ENCODE assay signal across 22 cellular contexts in the genomic region with DNA sequence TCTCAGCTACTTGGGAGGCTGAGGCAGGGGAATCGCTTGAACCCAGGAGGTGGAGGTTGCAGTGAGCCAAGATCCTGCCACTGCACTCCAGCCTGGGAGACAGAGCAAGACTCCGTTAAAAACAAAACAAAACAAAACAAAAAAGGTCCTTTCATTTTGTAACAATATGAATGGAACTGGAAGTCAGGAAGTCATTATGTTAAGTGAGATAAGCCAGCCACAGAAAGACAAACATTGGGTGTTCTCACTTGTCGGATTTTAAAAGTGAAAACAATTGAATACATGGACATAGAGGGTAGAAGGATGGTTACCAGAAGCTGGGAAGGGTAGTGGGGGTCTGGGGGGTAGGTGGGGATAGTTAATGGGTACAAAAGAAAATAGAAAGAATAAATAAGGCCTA. TPM values are rescaled to one million over a fixed set of nuclear protein-coding genes. Genes with fewer than 3 reads are reported as not detected.
DNase-seq lines count a peak whose midpoint lies in the region; TF ChIP-seq lines count a peak whose summit lies in the region.
"Had no signal": no experiment of that assay in that cellular context is flagged by ENCODE, and none has a peak within 500 bp of the region (broad histone marks: within the 10 kb centered on the region; RNA-seq: fewer than 3 reads in every experiment).

No MANE protein-coding gene starts in this region.

- no peak overlapping the region for H3K4me3 ChIP-seq in fibroblast of pulmonary artery (replicated peaks; ENCODE audit: low read depth, low read length)
- H3K4me3 ChIP-seq: A549; BLaER1 treated with 17β-estradiol and CSF1 and Interleukin-3, amounts not matched to agents 10 nM and 100 nM; GM23248; HAP-1 had no signal

- TF ChIP-seq CTCF in fibroblast of pulmonary artery (IDR thresholded peaks at IDR 0.05; ENCODE audit: low read length, missing control alignments), result no peak

- DNase-seq in CMK (ENCODE audit: low read depth) (peak; percentile 15), H4 (ENCODE audit: low spot score) (peak; percentile 35), dermis blood vessel endothelial cell (peak; percentile 60), fibroblast of pulmonary artery (ENCODE audit: low read depth) (peak; percentile 10), LoVo (ENCODE audit: low spot score) (no peak), GOT3 (lab: John Stamatoyannopoulos, UW) (no peak), NCI-H2227 treated with DMSO at 0.1 percent for 48 hours (lab: John Stamatoyannopoulos, UW) (no peak)
- DNase-seq: 8988T; ACHN; AML-193; BE2C; Calu3; CD4-positive, alpha-beta T cell; CD8-positive, alpha-beta memory T cell; COR-L47; DMS53; DMS79 treated with DMSO at 0.1 percent for 48 hours; GM23248; HFFc6 had no signal

RNA-seq across cellular contexts. Expression of a gene that starts 12.5 kb away (rescaled TPM):
- 6.7 and 15.8 TPM in 2 replicates for total RNA-seq in H4 (2014; rRNA removed; shearing (Covaris generic))
- total RNA-seq in dermis blood vessel endothelial cell, result 21.7 and 23.7 TPM in 2 replicates

Comparison
In these comparisons a context has a peak if more than half of its experiments do, and no peak if none do; other contexts are left out.
1. DNase-seq: peak in CMK (single experiment), H4 (single experiment), dermis blood vessel endothelial cell (single experiment) and fibroblast of pulmonary artery (single experiment); none in LoVo (single experiment), GOT3 (single experiment) and NCI-H2227 treated with DMSO at 0.1 percent for 48 hours (single experiment).